ENCODE assay signal across 12 cellular contexts in genomic region chr22:17733484-17733883, GRCh38. TPM values are rescaled to one million over a fixed set of nuclear protein-coding genes. Genes with fewer than 3 reads are reported as not detected.
DNase-seq lines count a peak whose midpoint lies in the region; ATAC-seq and TF ChIP-seq lines count a peak whose summit lies in the region.
"Had no signal": no experiment of that assay in that cellular context is flagged by ENCODE, and none has a peak within 500 bp of the region (broad histone marks: within the 10 kb centered on the region; RNA-seq: fewer than 3 reads in every experiment).

No MANE protein-coding gene starts in this region.

- H3K36me3 Mint-ChIP-seq in activated naive CD8-positive, alpha-beta T cell treated with anti-CD3 and anti-CD28 coated beads, Interleukin-2, amount 50 U/mL, for 24 hours (ENCODE audit: low read depth): peaks cover 21% of the 10 kb centered on the region

- no peak overlapping the region for H3K4me3 Mint-ChIP-seq in activated naive CD8-positive, alpha-beta T cell treated with anti-CD3 and anti-CD28 coated beads, Interleukin-2, amount 50 U/mL, for 24 hours

- peaks cover 86 to 100% (median 92%) of the 10 kb centered on the region in 11 experiments for H3K36me3 ChIP-seq in BLaER1 treated with 17β-estradiol and CSF1 and Interleukin-3, amounts not matched to agents 10 nM and 100 nM
- peaks cover 21 to 26% of the 10 kb centered on the region in 2 experiments; a peak in 3 of 4 replicates for H3K36me3 ChIP-seq in HCT116 (ENCODE audit: control insufficient read depth in 1 of 2, insufficient read depth in 2 of 2, low read length in 2 of 2)

- H3K4me3 ChIP-seq in BLaER1 treated with 17β-estradiol and CSF1 and Interleukin-3, amounts not matched to agents 10 nM and 100 nM: no peak overlapping the region
- H3K4me3 ChIP-seq in HCT116 (replicated peaks in 1 of 2; ENCODE audit: low read depth in 1 of 2, low read length in 2 of 2): no peak overlapping the region
- H3K4me3 ChIP-seq: heart right ventricle had no signal

- H3K4me1 ChIP-seq in BLaER1 treated with 17β-estradiol and CSF1 and Interleukin-3, amounts not matched to agents 10 nM and 100 nM: peaks cover 20 to 32% (median 27%) of the 10 kb centered on the region in 10 experiments
- H3K4me1 ChIP-seq in HCT116 (ENCODE audit: control insufficient read depth in 1 of 2, insufficient read depth in 2 of 2, low read length in 2 of 2): no peaks in the 10 kb centered on the region

- H3K9me3 Mint-ChIP-seq in activated naive CD8-positive, alpha-beta T cell treated with anti-CD3 and anti-CD28 coated beads, Interleukin-2, amount 50 U/mL, for 24 hours: no peaks in the 10 kb centered on the region

- no peaks in the 10 kb centered on the region for H3K27me3 ChIP-seq in BLaER1 treated with 17β-estradiol and CSF1 and Interleukin-3, amounts not matched to agents 10 nM and 100 nM
- no peaks in the 10 kb centered on the region for H3K27me3 ChIP-seq in HCT116 (ENCODE audit: insufficient read depth, low read length)
- H3K27me3 ChIP-seq: heart right ventricle had no signal

- RAD21 ChIA-PET in HCT116 (lab: Charles Lee; ENCODE audit: low non-redundant PET in 1 of 2, low total read pairs in 2 of 2, uncharacterized antibody in 2 of 2, unreplicated experiment in 2 of 2): no interaction called here

- H3K9me2 ChIP-seq in HCT116 (ENCODE audit: insufficient read depth): no peaks in the 10 kb centered on the region

- H4K20me1 ChIP-seq in BLaER1 treated with 17β-estradiol and CSF1 and Interleukin-3, amounts not matched to agents 10 nM and 100 nM: peaks cover 0 to 78% (median 20%) of the 10 kb centered on the region in 11 experiments; a peak in 16 of 22 replicates
- H4K20me1 ChIP-seq in HCT116 (ENCODE audit: insufficient read depth): no peaks in the 10 kb centered on the region

- H3K27me3 Mint-ChIP-seq in activated naive CD8-positive, alpha-beta T cell treated with anti-CD3 and anti-CD28 coated beads, Interleukin-2, amount 50 U/mL, for 24 hours: no peaks in the 10 kb centered on the region

- intact Hi-C loops in HCT116 (cut with micrococcal nuclease): no loop called here
- intact Hi-C loops in Right ventricle myocardium superior (cut with DNase I): no loop called here

- H2AFZ ChIP-seq in HCT116 (ENCODE audit: low read depth, low read length, poor library complexity, severe bottlenecking): no peak overlapping the region

- H3K27ac ChIP-seq in BLaER1 treated with 17β-estradiol and CSF1 and Interleukin-3, amounts not matched to agents 10 nM and 100 nM: peak overlapping the region in 4 of 11 experiments; percentile 24 to 56 (median 39); a peak in 7 of 22 replicates
- H3K27ac ChIP-seq in HCT116 (ENCODE audit: low read depth, low read length): 0 out of 2 replicates have a peak overlapping the region, but pooled peaks have one; percentile 13
- H3K27ac ChIP-seq: heart right ventricle had no signal

- no peaks in the 10 kb centered on the region for H3K79me2 ChIP-seq in HCT116 (ENCODE audit: insufficient read depth, low read length)

- TF ChIP-seq RAD21 in HCT116 (IDR thresholded peaks at IDR 0.05; ENCODE audit: low read depth): no peak

- peak overlapping the region; percentile 71 for H3K27ac Mint-ChIP-seq in activated naive CD8-positive, alpha-beta T cell treated with anti-CD3 and anti-CD28 coated beads, Interleukin-2, amount 50 U/mL, for 24 hours

- no peaks in the 10 kb centered on the region for H3K9me3 ChIP-seq in BLaER1 treated with 17β-estradiol and CSF1 and Interleukin-3, amounts not matched to agents 10 nM and 100 nM (replicated peaks in 1 of 11)
- no peaks in the 10 kb centered on the region for H3K9me3 ChIP-seq in HCT116 (ENCODE audit: control insufficient read depth in 1 of 2, insufficient read depth in 1 of 2, low read depth in 1 of 2, low read length in 2 of 2)
- H3K9me3 ChIP-seq: heart right ventricle had no signal

- BruUV-seq in HCT116 (replicated peaks; lab: Mats Ljungman, UMichigan): no TSS peak

- ATAC-seq in HCT116 (no peak), GM18907 (IDR thresholded peaks at IDR 0.05; ENCODE audit: unreplicated experiment) (no peak), Right ventricle myocardium superior (ENCODE audit: poor library complexity) (no peak)
- ATAC-seq in activated naive CD8-positive, alpha-beta T cell treated with anti-CD3 and anti-CD28 coated beads, Interleukin-2, amount 50 U/mL, for 24 hours: no peak
- ATAC-seq: heart right ventricle had no signal

- peak overlapping the region in 1 of 11 experiments; percentile 18; a peak in 1 of 22 replicates for H3K9ac ChIP-seq in BLaER1 treated with 17β-estradiol and CSF1 and Interleukin-3, amounts not matched to agents 10 nM and 100 nM
- H3K9ac ChIP-seq in HCT116 (ENCODE audit: low read length): no peak overlapping the region

- peaks cover 25% of the 10 kb centered on the region for H3K4me1 Mint-ChIP-seq in activated naive CD8-positive, alpha-beta T cell treated with anti-CD3 and anti-CD28 coated beads, Interleukin-2, amount 50 U/mL, for 24 hours

- no peak for TF ChIP-seq CTCF in HCT116 (IDR thresholded peaks at IDR 0.05 in 2 of 3, conservative IDR thresholded peaks at IDR 0.05 in 1 of 3; ENCODE audit: borderline replicate concordance in 1 of 3, insufficient read depth in 1 of 3, low read depth in 2 of 3, low read length in 2 of 3)

- POLR2A ChIA-PET in HCT116 (lab: Charles Lee): no interaction called here

- no peak for DNase-seq in HCT116 (ENCODE audit: low read depth, low spot score)
- no peak for DNase-seq in activated naive CD8-positive, alpha-beta T cell treated with anti-CD3 and anti-CD28 coated beads, Interleukin-2, amount 50 U/mL, for 24 hours
- peak; percentile 35 for DNase-seq in myocyte (ENCODE audit: low read depth)
- DNase-seq in stimulated activated CD4-positive, alpha-beta T cell treated with anti-CD3 and anti-CD28 coated beads, Interleukin-2, amount 100 ng/mL, for 24 hours: no peak
- no peak for DNase-seq in activated gamma-delta T cell (lab: John Stamatoyannopoulos, UW)
- no peak for DNase-seq in Right ventricle myocardium superior
- DNase-seq: aorta; effector CD4-positive, alpha-beta T cell; heart right ventricle; NCI-H1930 had no signal

- TF ChIP-seq POLR2A in HCT116 (IDR thresholded peaks at IDR 0.05; ENCODE audit: borderline replicate concordance, extremely low read depth, insufficient read depth, insufficient read length): no peak

- CTCF ChIA-PET in HCT116 (lab: Charles Lee): no interaction called here

- peak overlapping the region in 10 of 11 experiments; percentile 45 to 79 (median 66); a peak in 20 of 22 replicates for H3K4me2 ChIP-seq in BLaER1 treated with 17β-estradiol and CSF1 and Interleukin-3, amounts not matched to agents 10 nM and 100 nM
- no peak overlapping the region for H3K4me2 ChIP-seq in HCT116 (ENCODE audit: low read length)

TF ChIP-seq in HCT116, 20 proteins besides CTCF, POLR2A, EP300 and RAD21:
- TF ChIP-seq ZFX (IDR thresholded peaks at IDR 0.05) (no peak), ZNF274 (IDR thresholded peaks at IDR 0.05; ENCODE audit: low read depth, low read length) (no peak), CBX3 (IDR thresholded peaks at IDR 0.05; ENCODE audit: low read depth) (no peak), ZBTB33 (IDR thresholded peaks at IDR 0.05; ENCODE audit: extremely low read depth, insufficient replicate concordance, low read length) (no peak)

RNA-seq across cellular contexts. Expression of gene BID, which starts 40.8 kb away (rescaled TPM):
- total RNA-seq in HCT116 (2021; ENCODE audit: unreplicated experiment) (58.2 TPM), myocyte (44.6 and 62.7 TPM in 2 replicates), Right ventricle myocardium superior (20.0 TPM)
- polyA plus RNA-seq in HCT116 (2012): 65.1 and 82.9 TPM in 2 replicates
- polyA plus RNA-seq in myocyte (2012): 33.1 TPM
